10 cellular contexts compared by ENCODE assay signal in the genomic region with DNA sequence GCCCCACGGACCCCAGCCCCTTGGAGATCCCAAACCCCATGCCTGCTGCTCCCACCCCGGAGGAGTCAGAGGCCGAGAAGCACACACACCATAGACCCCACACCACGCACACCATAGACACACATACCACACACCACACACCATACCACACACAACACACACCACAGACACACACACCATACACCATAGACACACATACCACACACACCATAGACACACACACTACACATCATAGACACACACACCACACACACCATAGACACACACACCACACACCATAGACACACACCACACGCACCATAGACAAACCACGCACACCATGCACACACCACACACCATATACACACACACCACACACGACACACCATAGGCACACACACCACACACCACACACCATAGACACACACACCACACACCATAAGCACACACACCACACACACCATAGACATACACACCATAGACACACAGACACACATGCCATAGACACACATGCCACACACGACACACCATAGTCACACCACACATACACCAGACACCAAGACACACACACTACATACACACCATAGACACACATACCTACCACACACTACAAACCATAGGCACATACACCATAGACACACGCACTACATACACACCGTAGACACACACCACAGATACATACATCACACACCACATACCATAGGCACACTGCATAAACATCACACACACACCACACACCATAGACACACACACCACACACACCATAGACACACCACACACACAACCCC. TPM values are rescaled to one million over a fixed set of nuclear protein-coding genes. Genes with fewer than 3 reads are reported as not detected.
DNase-seq lines count a peak whose midpoint lies in the region; ATAC-seq, FAIRE-seq and TF ChIP-seq lines count a peak whose summit lies in the region.
"Had no signal": no experiment of that assay in that cellular context is flagged by ENCODE, and none has a peak within 500 bp of the region (broad histone marks: within the 10 kb centered on the region; RNA-seq: fewer than 3 reads in every experiment).

No MANE protein-coding gene starts in this region.

- TF ChIP-seq RAD21 in H1 (IDR thresholded peaks at IDR 0.05 in 1 of 2, conservative IDR thresholded peaks at IDR 0.05 in 1 of 2; ENCODE audit: low read depth in 2 of 2, low read length in 2 of 2): no peak

- H2AK5ac ChIP-seq in H1 (ENCODE audit: low read depth, low read length): peak overlapping the region; percentile 99

- DNase-seq in cardiac muscle cell (ENCODE audit: low read depth in 1 of 2, low spot score in 1 of 2) (no peak), Right ventricle myocardium superior (no peak), H1 (ENCODE audit: low read depth in 1 of 2, low spot score in 2 of 2) (no peak), COR-L47 (lab: John Stamatoyannopoulos, UW) (no peak), A172 (ENCODE audit: low spot score) (no peak), AML-193 (lab: John Stamatoyannopoulos, UW) (no peak)
- no peak for DNase-seq in naive thymus-derived CD4-positive, alpha-beta T cell

- TF ChIP-seq POLR2A in H1 (IDR thresholded peaks at IDR 0.05; ENCODE audit: control extremely low read depth in 1 of 2, low read depth in 2 of 2, low read length in 2 of 2): no peak

- peak overlapping the region; percentile 53; the same call in 1 of the 2 replicates for H4K8ac ChIP-seq in H1 (ENCODE audit: extremely low read depth, insufficient read depth, low read length)

- peak overlapping the region; percentile 51; the same call in 1 of the 2 replicates for H2BK20ac ChIP-seq in H1 (ENCODE audit: low read length)

- H3K27ac ChIP-seq in cardiac muscle cell (peak overlapping the region; percentile 9), H1 (ENCODE audit: low read depth, low read length) (no peak overlapping the region), urinary bladder (ENCODE audit: low read depth) (no peak overlapping the region)
- H3K27ac ChIP-seq in naive thymus-derived CD4-positive, alpha-beta T cell (ENCODE audit: low read depth, low read length): no peak overlapping the region
- H3K27ac ChIP-seq: ovary had no signal

- H3K23me2 ChIP-seq in H1 (ENCODE audit: low read depth, low read length): peaks cover 14% of the 10 kb centered on the region

- CTCF ChIA-PET in H1 (lab: Charles Lee; ENCODE audit: partially characterized antibody): interaction anchor here (2.3 to 10.8 kb wide), 3 partner anchors 16 to 19 kb away, joined by 11 to 110 read pairs (median 18); no protein-coding TSS in a partner anchor
- CTCF ChIA-PET in naive thymus-derived CD4-positive, alpha-beta T cell (lab: Charles Lee): no interaction called here

- intact Hi-C loops in Right ventricle myocardium superior (cut with DNase I): no loop called here
- intact Hi-C loops in naive thymus-derived CD4-positive, alpha-beta T cell (cut with micrococcal nuclease): no loop called here

- peak overlapping the region in 1 of 2 experiments; percentile 36; a peak in 1 of 4 replicates for H3K4me2 ChIP-seq in H1 (ENCODE audit: insufficient read depth in 1 of 2, low read depth in 2 of 2, low read length in 2 of 2)

- H3K4me1 Mint-ChIP-seq in naive thymus-derived CD4-positive, alpha-beta T cell: peaks cover 0 to 4% (median 0%) of the 10 kb centered on the region in 7 donors

- H3K14ac ChIP-seq in H1 (ENCODE audit: insufficient read length): peak overlapping the region; percentile 89

- ATAC-seq in Right ventricle myocardium superior (ENCODE audit: poor library complexity): no peak
- ATAC-seq in naive thymus-derived CD4-positive, alpha-beta T cell: peak; percentile 38

- peak overlapping the region; percentile 84 for H2BK5ac ChIP-seq in H1 (ENCODE audit: low read depth, low read length)

- no peak overlapping the region for H3K27ac Mint-ChIP-seq in naive thymus-derived CD4-positive, alpha-beta T cell
- H3K27ac Mint-ChIP-seq: activated T-helper 1 cell treated with anti-CD3 and anti-CD28 coated beads, Interleukin-12 subunit alpha, Interleukin-12 subunit beta, Interleukin-2, Interleukin-4 antibody, amounts not matched to agents 30 ng/mL and 10 ng/mL and 1 ng/mL, durations not matched to agents 14 hours and 24 hours and 36 hours had no signal

- H3K36me3 ChIP-seq in cardiac muscle cell (no peaks in the 10 kb centered on the region), H1 (ENCODE audit: control insufficient read depth in 2 of 4, insufficient read depth in 4 of 4, low read length in 3 of 4) (no peaks in the 10 kb centered on the region; a peak in 1 of 8 replicates), urinary bladder (ENCODE audit: insufficient read depth) (no peaks in the 10 kb centered on the region)
- H3K36me3 ChIP-seq in naive thymus-derived CD4-positive, alpha-beta T cell (ENCODE audit: control insufficient read depth in 2 of 3, insufficient read depth in 3 of 3, low read length in 3 of 3): no peaks in the 10 kb centered on the region
- H3K36me3 ChIP-seq: ovary had no signal

- peaks cover 21 to 35% of the 10 kb centered on the region in 2 experiments for H4K20me1 ChIP-seq in H1 (replicated peaks in 1 of 2; ENCODE audit: control insufficient read depth in 1 of 2, insufficient read depth in 2 of 2, low read length in 2 of 2)

- peak; percentile 95 for FAIRE-seq in H1 (lab: Jason Lieb, UNC)

- H4K5ac ChIP-seq in H1 (ENCODE audit: insufficient read length, low read depth, low read length): no peak overlapping the region

- H3K9me3 ChIP-seq in cardiac muscle cell (ENCODE audit: low read depth) (no peaks in the 10 kb centered on the region), H1 (ENCODE audit: insufficient read depth in 2 of 2, low read depth in 1 of 2, low read length in 1 of 2) (no peaks in the 10 kb centered on the region)
- no peaks in the 10 kb centered on the region for H3K9me3 ChIP-seq in naive thymus-derived CD4-positive, alpha-beta T cell (ENCODE audit: control insufficient read depth in 2 of 3, low read length in 3 of 3)
- H3K9me3 ChIP-seq: ovary had no signal

- no peak overlapping the region for H3K4me3 Mint-ChIP-seq in naive thymus-derived CD4-positive, alpha-beta T cell
- H3K4me3 Mint-ChIP-seq: activated T-helper 1 cell treated with anti-CD3 and anti-CD28 coated beads, Interleukin-12 subunit alpha, Interleukin-12 subunit beta, Interleukin-2, Interleukin-4 antibody, amounts not matched to agents 30 ng/mL and 10 ng/mL and 1 ng/mL, durations not matched to agents 14 hours and 24 hours and 36 hours had no signal

- no peak for TF ChIP-seq CTCF in cardiac muscle cell (IDR thresholded peaks at IDR 0.05; ENCODE audit: low read depth, low read length)
- peak in 1 of 3 experiments; percentile 1; a peak in 1 of 4 replicates for TF ChIP-seq CTCF in H1 (IDR thresholded peaks at IDR 0.05; ENCODE audit: control extremely low read depth in 1 of 3, insufficient read depth in 1 of 3, low read depth in 1 of 3, low read length in 3 of 3)

- H3K27me3 Mint-ChIP-seq in naive thymus-derived CD4-positive, alpha-beta T cell: no peaks in the 10 kb centered on the region

- POLR2A ChIA-PET in H1 (lab: Charles Lee; ENCODE audit: partially characterized antibody): interaction anchor here (1.5 to 4.7 kb wide), 3 partner anchors 10 to 17 kb away, joined by 4 to 34 read pairs (median 24); no protein-coding TSS in a partner anchor
- POLR2A ChIA-PET in naive thymus-derived CD4-positive, alpha-beta T cell (lab: Charles Lee): no interaction called here

- peaks cover 24% of the 10 kb centered on the region for H3K79me1 ChIP-seq in H1 (ENCODE audit: low read depth, low read length)

- TF ChIP-seq EP300 in H1 (IDR thresholded peaks at IDR 0.05; ENCODE audit: borderline replicate concordance in 1 of 2, low read depth in 2 of 2, low read length in 2 of 2): no peak

- H3K9me3 Mint-ChIP-seq in naive thymus-derived CD4-positive, alpha-beta T cell: no peaks in the 10 kb centered on the region
- H3K9me3 Mint-ChIP-seq: activated T-helper 1 cell treated with anti-CD3 and anti-CD28 coated beads, Interleukin-12 subunit alpha, Interleukin-12 subunit beta, Interleukin-2, Interleukin-4 antibody, amounts not matched to agents 30 ng/mL and 10 ng/mL and 1 ng/mL, durations not matched to agents 14 hours and 24 hours and 36 hours had no signal

- H3K23ac ChIP-seq in H1 (ENCODE audit: insufficient read length): peak overlapping the region; percentile 100

- peak overlapping the region; percentile 86 for H4K91ac ChIP-seq in H1 (replicated peaks; ENCODE audit: insufficient read length, low read length)

- H3K4me1 ChIP-seq in cardiac muscle cell (ENCODE audit: low read depth) (peaks cover 4% of the 10 kb centered on the region), H1 (replicated peaks in 1 of 4; ENCODE audit: control insufficient read depth in 3 of 4, insufficient read depth in 4 of 4, low read length in 3 of 4) (peaks cover 0 to 8% (median 2%) of the 10 kb centered on the region in 4 experiments; a peak in 6 of 7 replicates), urinary bladder (ENCODE audit: insufficient read depth) (peaks cover 3% of the 10 kb centered on the region)
- H3K4me1 ChIP-seq in naive thymus-derived CD4-positive, alpha-beta T cell (ENCODE audit: control insufficient read depth in 2 of 2, insufficient read depth in 2 of 2, low read length in 2 of 2): no peaks in the 10 kb centered on the region

- H2AFZ ChIP-seq in H1 (ENCODE audit: low read length): no peak overlapping the region

- H3K4ac ChIP-seq in H1 (replicated peaks; ENCODE audit: insufficient read length, low read depth, low read length): peak overlapping the region; percentile 87

- H3K9ac ChIP-seq in H1 (replicated peaks in 1 of 4; ENCODE audit: extremely low read depth in 1 of 4, low read depth in 3 of 4, low read length in 3 of 4): peak overlapping the region in 1 of 4 experiments; percentile 70; a peak in 2 of 7 replicates

- no peak overlapping the region for H3K4me3 ChIP-seq in cardiac muscle cell
- no peak overlapping the region for H3K4me3 ChIP-seq in H1 (ENCODE audit: extremely low read depth in 1 of 4, insufficient read depth in 2 of 4, low read depth in 3 of 4, low read length in 4 of 4)
- H3K4me3 ChIP-seq in naive thymus-derived CD4-positive, alpha-beta T cell (ENCODE audit: low read length): no peak overlapping the region
- peak overlapping the region; percentile 10 for H3K4me3 ChIP-seq in urinary bladder (ENCODE audit: low read depth, low read length)
- H3K4me3 ChIP-seq: ovary had no signal

- peak overlapping the region; percentile 72 for H2BK120ac ChIP-seq in H1 (replicated peaks; ENCODE audit: low read depth, low read length)

- H3K18ac ChIP-seq in H1 (ENCODE audit: extremely low read depth, low read length): peak overlapping the region; percentile 34; the same call in 1 of the 2 replicates

- no peaks in the 10 kb centered on the region for H3K36me3 Mint-ChIP-seq in naive thymus-derived CD4-positive, alpha-beta T cell

- H3K27me3 ChIP-seq in cardiac muscle cell (no peaks in the 10 kb centered on the region), H1 (replicated peaks in 1 of 4; ENCODE audit: control insufficient read depth in 3 of 4, extremely low read depth in 1 of 4, insufficient read depth in 3 of 4, low read length in 3 of 4) (no peaks in the 10 kb centered on the region; a peak in 1 of 7 replicates)
- H3K27me3 ChIP-seq in naive thymus-derived CD4-positive, alpha-beta T cell (ENCODE audit: control insufficient read depth in 2 of 2, insufficient read depth in 2 of 2, low read length in 2 of 2): no peaks in the 10 kb centered on the region
- H3K27me3 ChIP-seq: ovary had no signal

- peak overlapping the region; percentile 100 for H3K56ac ChIP-seq in H1 (replicated peaks; ENCODE audit: insufficient read length, low read depth, low read length)

- H2BK12ac ChIP-seq in H1 (ENCODE audit: low read depth, low read length): peak overlapping the region; percentile 20; the same call in 1 of the 2 replicates

- H3K79me2 ChIP-seq in H1 (ENCODE audit: control insufficient read depth in 1 of 2, insufficient read depth in 2 of 2, low read length in 2 of 2): peaks cover 14 to 77% of the 10 kb centered on the region in 2 experiments

- peak overlapping the region; percentile 76 for H2BK15ac ChIP-seq in H1 (ENCODE audit: low read length)

- 58% methylated on average over 10 of the region's 10 CpGs; no CpG with 5 or more reads in 1 of the 2 experiments for WGBS in H1 (ENCODE audit: extremely low coverage in 1 of 2, insufficient coverage in 1 of 2, insufficient read length in 1 of 2, insufficient replicate concordance in 2 of 2, low coverage in 1 of 2, low lambda C conversion rate in 2 of 2, missing lambda C conversion rate in 1 of 2), 2 experiments
- WGBS in urinary bladder: 49% methylated on average over 10 of the region's 10 CpGs

RNA-seq across cellular contexts. Expression of a gene that starts 11.3 kb away (rescaled TPM):
- total RNA-seq in cardiac muscle cell (30.3 and 37.5 TPM in 2 replicates), Right ventricle myocardium superior (14.0 TPM), urinary bladder (15.8 TPM)
- polyA plus RNA-seq in cardiac muscle cell (13.0 and 22.1 TPM in 2 replicates), H1 (2011; rRNA removed) (21.1 and 29.7 TPM in 2 replicates), urinary bladder (21.5 TPM)
- 109 and 111 TPM in 2 replicates for total RNA-seq in H1 (2021; fragmentation: NEBNext Ultra II Directional; extraction: Animal tissue kit (Norgen Biotek cat#: 25700))
- polyA plus RNA-seq in H1 (2011; cell fraction: cytosol; rRNA removed): 28.8 TPM
- 47.7 TPM for polyA plus RNA-seq in H1 (2011; cell fraction: nucleus; rRNA removed)
- 46.6 to 63.2 TPM (median 51.9 TPM) in 4 replicates for polyA plus RNA-seq in H1 (2012, experiment 1 of 2)
- polyA plus RNA-seq in H1 (2012, experiment 2 of 2): 41.5 TPM
- 32.7 TPM for polyA plus RNA-seq in H1 (2013, experiment 1 of 2)
- polyA plus RNA-seq in H1 (2013, experiment 2 of 2): 34.5 TPM
- 64.0 and 65.1 TPM in 2 replicates for polyA minus RNA-seq in H1 (2011; rRNA and poly(A)+ RNA removed)
- polyA minus RNA-seq in H1 (2011; cell fraction: cytosol; rRNA and poly(A)+ RNA removed): 50.4 TPM
- 44.3 TPM for polyA minus RNA-seq in H1 (2011; cell fraction: nucleus; rRNA and poly(A)+ RNA removed)
- 1 to 10 TPM in 4 of 5 experiments, under 1 TPM in 1; 0.95 to 2.5 (median 1.6) TPM for total RNA-seq in naive thymus-derived CD4-positive, alpha-beta T cell
- polyA plus RNA-seq in naive thymus-derived CD4-positive, alpha-beta T cell: under 1 TPM; 0.44 to 0.85 TPM
- 29.8 and 31.7 TPM in 2 replicates for total RNA-seq in A172 (2014; rRNA removed; shearing (Covaris generic))

RNA-seq across cellular contexts. Expression of a gene that starts 12.1 kb away (rescaled TPM):
- total RNA-seq in cardiac muscle cell (8.0 and 11.3 TPM in 2 replicates), Right ventricle myocardium superior (4.5 TPM), urinary bladder (8.0 TPM)
- polyA plus RNA-seq in cardiac muscle cell (12.2 and 16.0 TPM in 2 replicates), H1 (2011; rRNA removed) (4.1 and 4.8 TPM in 2 replicates), urinary bladder (2.2 TPM)
- total RNA-seq in H1 (2021; fragmentation: NEBNext Ultra II Directional; extraction: Animal tissue kit (Norgen Biotek cat#: 25700)): 11.5 and 11.6 TPM in 2 replicates
- polyA plus RNA-seq in H1 (2011; cell fraction: cytosol; rRNA removed): 6.4 TPM
- 11.8 TPM for polyA plus RNA-seq in H1 (2011; cell fraction: nucleus; rRNA removed)
- polyA plus RNA-seq in H1 (2012, experiment 1 of 2): 8.1 to 15.2 TPM (median 9.5 TPM) in 4 replicates
- 3.3 TPM for polyA plus RNA-seq in H1 (2012, experiment 2 of 2)
- polyA plus RNA-seq in H1 (2013, experiment 1 of 2): 3.0 TPM
- polyA plus RNA-seq in H1 (2013, experiment 2 of 2): 2.9 TPM
- 3.7 and 4.0 TPM in 2 replicates for polyA minus RNA-seq in H1 (2011; rRNA and poly(A)+ RNA removed)
- polyA minus RNA-seq in H1 (2011; cell fraction: cytosol; rRNA and poly(A)+ RNA removed): 8.0 TPM
- polyA minus RNA-seq in H1 (2011; cell fraction: nucleus; rRNA and poly(A)+ RNA removed): 3.8 TPM
- total RNA-seq in naive thymus-derived CD4-positive, alpha-beta T cell: 1 to 10 TPM in 2 of 5 experiments, under 1 TPM in 3; 0.43 to 3.0 (median 0.79) TPM
- polyA plus RNA-seq in naive thymus-derived CD4-positive, alpha-beta T cell: not detected
- 0.59 and 1.1 TPM in 2 replicates for total RNA-seq in A172 (2014; rRNA removed; shearing (Covaris generic))
